15 cellular contexts compared by ENCODE assay signal in genomic region chr1:150554086-150554452, GRCh38. TPM values are rescaled to one million over a fixed set of nuclear protein-coding genes. Genes with fewer than 3 reads are reported as not detected.
"Had no signal": no experiment of that assay in that cellular context is flagged by ENCODE, and none has a peak within 500 bp of the region (broad histone marks: within the 10 kb centered on the region; RNA-seq: fewer than 3 reads in every experiment).

No MANE protein-coding gene starts in this region.

- DNase-seq: activated effector memory CD4-positive, alpha-beta T cell treated with Interleukin-2 at 50 U/mL for 16 hours; activated T-cell treated with anti-CD3 and anti-CD28 coated beads, Interleukin-2, amount 50 U/mL, for 1 hour; amygdala; foreskin melanocyte; heart right ventricle; left lung; stimulated activated CD4-positive, alpha-beta T cell treated with anti-CD3 and anti-CD28 coated beads, Interleukin-15, amount 100 ng/mL, for 24 hours; stimulated activated CD4-positive, alpha-beta T cell treated with anti-CD3 and anti-CD28 coated beads, Interleukin-4, amount 100 ng/mL, for 4 hours; T-helper 17 cell; thyroid gland had no signal

- H3K4me3 ChIP-seq: heart right ventricle, left lung, pancreas, thyroid gland had no signal

- H3K9me3 ChIP-seq: heart right ventricle, left lung, pancreas, thyroid gland had no signal

- H3K36me3 ChIP-seq: pancreas, thyroid gland had no signal

- H3K27me3 ChIP-seq: heart right ventricle, left lung, pancreas, thyroid gland had no signal

- H3K27ac ChIP-seq: pancreas, thyroid gland had no signal

- ATAC-seq: activated naive CD4-positive, alpha-beta T cell treated with anti-CD3 and anti-CD28 coated beads, Interleukin-2, amount 50 U/mL, for 72 hours; heart right ventricle; left lung; pancreas; stimulated activated naive CD8-positive, alpha-beta T cell treated with anti-CD3 and anti-CD28 coated beads, Interleukin-15, amount 100 ng/mL, for 72 hours; T-helper 17 cell had no signal

RNA-seq across cellular contexts. Expression of gene FALEC, which starts 38.5 kb away (rescaled TPM):
- total RNA-seq: bronchial epithelial cell, left lung, mesenteric fat pad, pancreas, thyroid gland had no signal
